ENCODE assay signal across 8 cellular contexts in the genomic region with DNA sequence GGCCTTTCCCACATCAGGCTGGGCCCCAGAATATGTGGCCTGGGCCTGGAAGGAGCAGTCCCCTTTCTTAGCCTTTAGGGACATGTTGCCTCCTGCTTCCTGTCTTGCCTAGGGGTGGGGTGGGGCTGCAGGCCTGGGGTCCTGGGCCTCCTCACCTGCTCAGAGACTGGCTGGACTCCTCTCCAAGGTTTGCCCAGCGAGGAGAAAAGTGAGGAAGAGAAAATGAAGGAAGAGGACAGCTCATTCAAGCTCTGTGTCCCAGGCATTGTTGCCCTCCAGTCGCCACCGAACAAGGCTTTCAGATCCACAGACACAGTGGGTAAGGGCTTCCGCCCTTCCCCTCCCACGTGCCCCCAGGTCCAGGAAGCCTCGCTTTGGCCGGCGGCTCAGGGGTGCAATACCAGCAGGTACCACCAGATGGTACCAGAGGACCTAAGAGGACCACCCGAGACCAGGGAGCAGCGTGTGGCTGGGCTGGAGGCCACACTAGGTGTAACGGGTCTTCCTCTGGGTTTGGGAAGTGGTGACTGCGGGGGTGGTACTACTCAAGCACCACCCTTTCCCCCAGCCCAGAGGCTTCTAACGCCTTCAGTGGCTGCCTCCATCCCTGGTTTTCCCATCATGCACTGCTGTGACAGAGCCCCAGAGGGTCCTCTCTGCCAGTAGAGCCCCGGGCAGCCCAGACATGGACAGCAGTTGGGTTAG. TPM values are rescaled to one million over a fixed set of nuclear protein-coding genes. Genes with fewer than 3 reads are reported as not detected.
A peak's percentile ranks its signal among the peaks of the same experiment; 100 is the strongest.
DNase-seq lines count a peak whose midpoint lies in the region; ATAC-seq lines count a peak whose summit lies in the region.

No MANE protein-coding gene starts in this region.

- no peaks in the 10 kb centered on the region for H3K36me3 Mint-ChIP-seq in activated T-helper 1 cell treated with anti-CD3 and anti-CD28 coated beads, Interleukin-12 subunit alpha, Interleukin-12 subunit beta, Interleukin-2, Interleukin-4 antibody, amounts not matched to agents 30 ng/mL and 10 ng/mL and 1 ng/mL, durations not matched to agents 14 hours and 24 hours and 36 hours (ENCODE audit: low read depth)

- in situ Hi-C loops in KBM-7 (cut with MboI; ENCODE audit: low pct_unique_long_range_greater_than_20kb, low sequenced_read_pairs): no loop called here

- H3K36me3 ChIP-seq in neuron (ENCODE audit: insufficient read depth, low read length): no peaks in the 10 kb centered on the region

- peak overlapping the region; percentile 79 for H3K4me3 Mint-ChIP-seq in activated T-helper 1 cell treated with anti-CD3 and anti-CD28 coated beads, Interleukin-12 subunit alpha, Interleukin-12 subunit beta, Interleukin-2, Interleukin-4 antibody, amounts not matched to agents 30 ng/mL and 10 ng/mL and 1 ng/mL, durations not matched to agents 14 hours and 24 hours and 36 hours

- no peaks in the 10 kb centered on the region for H3K27me3 Mint-ChIP-seq in activated T-helper 1 cell treated with anti-CD3 and anti-CD28 coated beads, Interleukin-12 subunit alpha, Interleukin-12 subunit beta, Interleukin-2, Interleukin-4 antibody, amounts not matched to agents 30 ng/mL and 10 ng/mL and 1 ng/mL, durations not matched to agents 14 hours and 24 hours and 36 hours (ENCODE audit: insufficient read depth)

- DNase-seq in C1 segment of cervical spinal cord (lab: John Stamatoyannopoulos, UW) (peak in 12 of 14 donors; percentile 16 to 72 (median 58)), KBM-7 (peak; percentile 92), RKO (ENCODE audit: low spot score) (peak; percentile 90), fibroblast of peridontal ligament (ENCODE audit: extremely low read depth) (peak; percentile 60), superior temporal gyrus (ENCODE audit: extremely low spot score) (peak; percentile 84)
- DNase-seq in activated T-helper 1 cell treated with anti-CD3 and anti-CD28 coated beads, Interleukin-12 subunit alpha, Interleukin-12 subunit beta, Interleukin-2, Interleukin-4 antibody, amounts not matched to agents 30 ng/mL and 10 ng/mL and 1 ng/mL, durations not matched to agents 14 hours and 24 hours and 36 hours (ENCODE audit: low spot score): peak; percentile 85

- peaks cover 12% of the 10 kb centered on the region for H3K27me3 ChIP-seq in neuron (ENCODE audit: insufficient read depth, low read length)

- intact Hi-C loops in activated T-helper 1 cell treated with anti-CD3 and anti-CD28 coated beads, Interleukin-12 subunit alpha, Interleukin-12 subunit beta, Interleukin-2, Interleukin-4 antibody, amounts not matched to agents 30 ng/mL and 10 ng/mL and 1 ng/mL, durations not matched to agents 14 hours and 24 hours and 36 hours (cut with micrococcal nuclease): loop anchor here (1.0 to 5.0 kb wide), 8 partner anchors 15 to 442 kb away; partner anchors contain the start of genes ITPR3 and UQCC2

- no peaks in the 10 kb centered on the region for H3K9me3 ChIP-seq in neuron (ENCODE audit: low read length)

- peaks cover 5% of the 10 kb centered on the region for H3K4me1 ChIP-seq in neuron (ENCODE audit: insufficient read depth, low read length)

- peaks cover 22% of the 10 kb centered on the region for H3K4me1 Mint-ChIP-seq in activated T-helper 1 cell treated with anti-CD3 and anti-CD28 coated beads, Interleukin-12 subunit alpha, Interleukin-12 subunit beta, Interleukin-2, Interleukin-4 antibody, amounts not matched to agents 30 ng/mL and 10 ng/mL and 1 ng/mL, durations not matched to agents 14 hours and 24 hours and 36 hours (ENCODE audit: low read depth)

- H2AFZ ChIP-seq in neuron (ENCODE audit: low read depth, low read length): no peak overlapping the region

- peak; percentile 68 for ATAC-seq in GM19324 (IDR thresholded peaks at IDR 0.05; ENCODE audit: low FRiP score, unreplicated experiment)

- H3K4me3 ChIP-seq in neuron (ENCODE audit: low read length): peak overlapping the region; percentile 26

- peak overlapping the region; percentile 94 for H3K27ac Mint-ChIP-seq in activated T-helper 1 cell treated with anti-CD3 and anti-CD28 coated beads, Interleukin-12 subunit alpha, Interleukin-12 subunit beta, Interleukin-2, Interleukin-4 antibody, amounts not matched to agents 30 ng/mL and 10 ng/mL and 1 ng/mL, durations not matched to agents 14 hours and 24 hours and 36 hours

- no peaks in the 10 kb centered on the region for H3K9me3 Mint-ChIP-seq in activated T-helper 1 cell treated with anti-CD3 and anti-CD28 coated beads, Interleukin-12 subunit alpha, Interleukin-12 subunit beta, Interleukin-2, Interleukin-4 antibody, amounts not matched to agents 30 ng/mL and 10 ng/mL and 1 ng/mL, durations not matched to agents 14 hours and 24 hours and 36 hours

RNA-seq across cellular contexts. Expression of gene BAK1, which starts 5.5 kb away (rescaled TPM):
- total RNA-seq in activated T-helper 1 cell treated with anti-CD3 and anti-CD28 coated beads, Interleukin-12 subunit alpha, Interleukin-12 subunit beta, Interleukin-2, Interleukin-4 antibody, amounts not matched to agents 30 ng/mL and 10 ng/mL and 1 ng/mL, durations not matched to agents 14 hours and 24 hours and 36 hours: 67.0 and 67.9 TPM in 2 replicates

RNA-seq across cellular contexts. Expression of gene ITPR3, which starts 35.6 kb away (rescaled TPM):
- 42.7 and 42.9 TPM in 2 replicates for total RNA-seq in activated T-helper 1 cell treated with anti-CD3 and anti-CD28 coated beads, Interleukin-12 subunit alpha, Interleukin-12 subunit beta, Interleukin-2, Interleukin-4 antibody, amounts not matched to agents 30 ng/mL and 10 ng/mL and 1 ng/mL, durations not matched to agents 14 hours and 24 hours and 36 hours

Comparison
In these comparisons a context has a peak if more than half of its experiments do, and no peak if none do; other contexts are left out.
1. Peak in every context shown above with its lines: DNase-seq, ATAC-seq and H3K4me3 ChIP-seq.